Comparison of ENCODE assay signal across 35 cellular contexts in the genomic region with DNA sequence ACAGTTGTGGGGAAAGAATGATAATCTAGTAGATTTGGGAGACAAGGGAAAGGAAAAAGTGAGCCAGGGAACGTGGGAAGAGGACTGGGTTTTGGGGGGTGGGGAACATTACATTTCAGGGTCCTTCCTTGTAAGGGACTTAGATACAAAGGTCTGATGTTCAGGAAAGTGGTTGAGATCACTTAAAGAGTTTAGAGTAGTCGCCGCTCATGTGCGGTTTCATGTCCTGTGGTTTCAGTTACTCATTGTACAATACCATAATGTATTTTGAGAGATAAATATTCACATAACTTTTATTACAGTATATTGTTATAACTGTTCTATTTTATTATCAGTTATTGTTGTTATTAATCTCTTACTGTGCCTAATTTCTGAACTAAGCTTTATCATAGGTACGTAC.
"Had no signal": no experiment of that assay in that cellular context is flagged by ENCODE, and none has a peak within 500 bp of the region (broad histone marks: within the 10 kb centered on the region; RNA-seq: fewer than 3 reads in every experiment).

No MANE protein-coding gene starts in this region.

- DNase-seq: activated CD4-positive, alpha-beta T cell treated with anti-CD3 and anti-CD28 coated beads for 1 hour; activated CD4-positive, alpha-beta T cell treated with anti-CD3 and anti-CD28 coated beads for 48 hours; activated CD4-positive, alpha-beta T cell treated with anti-CD3 and anti-CD28 coated beads, Interleukin-2, amount 50 U/mL, for 4 hours; activated CD4-positive, CD25-positive, alpha-beta regulatory T cell; activated CD8-positive, alpha-beta T cell treated with anti-CD3 and anti-CD28 coated beads for 36 hours; activated effector memory CD4-positive, alpha-beta T cell treated with anti-CD3 and anti-CD28 coated beads, Interleukin-2, amount 50 U/mL, for 16 hours; activated naive CD4-positive, alpha-beta T cell; activated naive CD8-positive, alpha-beta T cell treated with anti-CD3 and anti-CD28 coated beads, Interleukin-2, amount 10 ng/mL, durations not matched to agents 7 days and 5 days; activated T-cell treated with anti-CD3 and anti-CD28 coated beads, Interleukin-2, amount 50 U/mL, for 24 hours; amygdala; caudate nucleus; cerebellar nuclear complex; Karpas-422; MM.1S; MV-4-11; NCI-H1092; NCI-H1436 treated with DMSO at 0.1 percent for 48 hours; NCI-H1694 treated with DMSO at 0.1 percent for 48 hours; NCI-H2029; NCI-H2107; NCI-H2171; NCI-H510A; NCI-H526; NCI-H748 treated with DMSO at 0.1 percent for 48 hours; NK-92 treated with Interleukin-12 subunit alpha and Interleukin-12 subunit beta, amount 100 ng/mL, for 24 hours; PC-3; Peyer's patch; RPMI8226; SW 1271; T-helper 1 cell; WERI-Rb-1 had no signal

- H3K4me3 ChIP-seq: ascending aorta, K562, Peyer's patch had no signal

- H3K4me3 Mint-ChIP-seq: activated CD8-positive, alpha-beta T cell treated with anti-CD3 and anti-CD28 coated beads for 36 hours; activated naive CD4-positive, alpha-beta T cell treated with anti-CD3 and anti-CD28 coated beads, Interleukin-2, amount 50 U/mL, for 24 hours; activated naive CD8-positive, alpha-beta T cell treated with anti-CD3 and anti-CD28 coated beads, Interleukin-2, amount 10 ng/mL, durations not matched to agents 7 days and 5 days; activated T-cell treated with anti-CD3 and anti-CD28 coated beads, Interleukin-2, amount 50 U/mL, for 24 hours; activated T-helper 1 cell treated with anti-CD3 and anti-CD28 coated beads, Interleukin-12 subunit alpha, Interleukin-12 subunit beta, Interleukin-2, Interleukin-4 antibody, amounts not matched to agents 30 ng/mL and 10 ng/mL and 1 ng/mL, durations not matched to agents 14 hours and 24 hours and 36 hours had no signal

- H3K27ac Mint-ChIP-seq: activated CD8-positive, alpha-beta T cell treated with anti-CD3 and anti-CD28 coated beads for 36 hours; activated naive CD4-positive, alpha-beta T cell treated with anti-CD3 and anti-CD28 coated beads, Interleukin-2, amount 50 U/mL, for 24 hours; activated naive CD8-positive, alpha-beta T cell treated with anti-CD3 and anti-CD28 coated beads, Interleukin-2, amount 10 ng/mL, durations not matched to agents 7 days and 5 days; activated T-cell treated with anti-CD3 and anti-CD28 coated beads, Interleukin-2, amount 50 U/mL, for 24 hours; activated T-helper 1 cell treated with anti-CD3 and anti-CD28 coated beads, Interleukin-12 subunit alpha, Interleukin-12 subunit beta, Interleukin-2, Interleukin-4 antibody, amounts not matched to agents 30 ng/mL and 10 ng/mL and 1 ng/mL, durations not matched to agents 14 hours and 24 hours and 36 hours had no signal

- H3K27me3 Mint-ChIP-seq: activated CD8-positive, alpha-beta T cell treated with anti-CD3 and anti-CD28 coated beads for 36 hours; activated naive CD4-positive, alpha-beta T cell treated with anti-CD3 and anti-CD28 coated beads, Interleukin-2, amount 50 U/mL, for 24 hours; activated naive CD8-positive, alpha-beta T cell treated with anti-CD3 and anti-CD28 coated beads, Interleukin-2, amount 10 ng/mL, durations not matched to agents 7 days and 5 days; activated T-cell treated with anti-CD3 and anti-CD28 coated beads, Interleukin-2, amount 50 U/mL, for 24 hours had no signal

- H3K9me3 Mint-ChIP-seq: activated naive CD4-positive, alpha-beta T cell treated with anti-CD3 and anti-CD28 coated beads, Interleukin-2, amount 50 U/mL, for 24 hours; activated naive CD8-positive, alpha-beta T cell treated with anti-CD3 and anti-CD28 coated beads, Interleukin-2, amount 10 ng/mL, durations not matched to agents 7 days and 5 days; activated T-helper 1 cell treated with anti-CD3 and anti-CD28 coated beads, Interleukin-12 subunit alpha, Interleukin-12 subunit beta, Interleukin-2, Interleukin-4 antibody, amounts not matched to agents 30 ng/mL and 10 ng/mL and 1 ng/mL, durations not matched to agents 14 hours and 24 hours and 36 hours had no signal

- H3K4me1 Mint-ChIP-seq: activated naive CD4-positive, alpha-beta T cell treated with anti-CD3 and anti-CD28 coated beads, Interleukin-2, amount 50 U/mL, for 24 hours had no signal

- ATAC-seq: activated CD8-positive, alpha-beta T cell treated with anti-CD3 and anti-CD28 coated beads for 36 hours; K562; PC-3 had no signal
